Comparison of ENCODE assay signal across 1 cellular context in the genomic region with DNA sequence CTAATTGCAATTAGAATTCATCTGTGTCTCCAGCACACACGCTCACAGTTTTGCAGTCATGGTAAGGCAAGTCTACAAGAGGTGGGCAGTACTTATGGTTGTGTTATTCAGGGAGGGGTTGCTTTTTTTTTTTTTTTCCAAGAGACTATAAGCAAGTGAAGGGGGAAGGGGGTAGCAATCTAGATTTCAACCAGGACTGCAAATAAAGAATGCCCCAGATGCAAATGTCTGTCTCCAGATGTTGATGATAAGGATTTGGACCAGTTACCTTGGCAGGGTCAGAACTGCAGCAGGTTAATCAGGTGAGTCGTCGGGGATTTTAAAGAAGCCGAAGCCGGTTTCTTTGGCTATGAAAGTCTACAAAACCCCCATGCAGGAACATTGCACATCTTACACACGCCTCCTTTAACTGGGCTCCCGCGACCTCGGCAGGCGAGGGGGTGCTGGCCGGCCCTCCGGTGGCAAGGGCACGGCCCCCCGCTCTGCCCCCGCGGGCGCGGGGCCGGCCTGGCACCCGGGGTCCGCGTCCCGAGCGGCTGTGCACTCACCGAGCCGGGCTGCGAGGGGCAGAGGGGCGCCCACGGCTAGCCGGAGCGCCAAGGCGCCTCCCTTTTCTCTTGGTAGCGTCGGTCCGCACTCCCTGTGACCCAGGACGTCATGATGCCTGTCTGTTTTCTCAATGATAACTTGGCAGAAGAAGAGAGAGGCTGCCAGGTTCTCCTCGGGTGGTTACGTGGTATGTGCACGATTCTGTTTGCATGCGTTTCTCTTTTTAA.
TF ChIP-seq lines count a peak whose summit lies in the region.

No MANE protein-coding gene starts in this region.

TF ChIP-seq in PFSK-1, 5 proteins besides CTCF, POLR2A, EP300 and RAD21 (continued from another document):
- TF ChIP-seq, protein P1, sequence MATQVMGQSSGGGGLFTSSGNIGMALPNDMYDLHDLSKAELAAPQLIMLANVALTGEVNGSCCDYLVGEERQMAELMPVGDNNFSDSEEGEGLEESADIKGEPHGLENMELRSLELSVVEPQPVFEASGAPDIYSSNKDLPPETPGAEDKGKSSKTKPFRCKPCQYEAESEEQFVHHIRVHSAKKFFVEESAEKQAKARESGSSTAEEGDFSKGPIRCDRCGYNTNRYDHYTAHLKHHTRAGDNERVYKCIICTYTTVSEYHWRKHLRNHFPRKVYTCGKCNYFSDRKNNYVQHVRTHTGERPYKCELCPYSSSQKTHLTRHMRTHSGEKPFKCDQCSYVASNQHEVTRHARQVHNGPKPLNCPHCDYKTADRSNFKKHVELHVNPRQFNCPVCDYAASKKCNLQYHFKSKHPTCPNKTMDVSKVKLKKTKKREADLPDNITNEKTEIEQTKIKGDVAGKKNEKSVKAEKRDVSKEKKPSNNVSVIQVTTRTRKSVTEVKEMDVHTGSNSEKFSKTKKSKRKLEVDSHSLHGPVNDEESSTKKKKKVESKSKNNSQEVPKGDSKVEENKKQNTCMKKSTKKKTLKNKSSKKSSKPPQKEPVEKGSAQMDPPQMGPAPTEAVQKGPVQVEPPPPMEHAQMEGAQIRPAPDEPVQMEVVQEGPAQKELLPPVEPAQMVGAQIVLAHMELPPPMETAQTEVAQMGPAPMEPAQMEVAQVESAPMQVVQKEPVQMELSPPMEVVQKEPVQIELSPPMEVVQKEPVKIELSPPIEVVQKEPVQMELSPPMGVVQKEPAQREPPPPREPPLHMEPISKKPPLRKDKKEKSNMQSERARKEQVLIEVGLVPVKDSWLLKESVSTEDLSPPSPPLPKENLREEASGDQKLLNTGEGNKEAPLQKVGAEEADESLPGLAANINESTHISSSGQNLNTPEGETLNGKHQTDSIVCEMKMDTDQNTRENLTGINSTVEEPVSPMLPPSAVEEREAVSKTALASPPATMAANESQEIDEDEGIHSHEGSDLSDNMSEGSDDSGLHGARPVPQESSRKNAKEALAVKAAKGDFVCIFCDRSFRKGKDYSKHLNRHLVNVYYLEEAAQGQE (IDR thresholded peaks at IDR 0.05; ENCODE audit: insufficient read depth in 1 of 2, low read depth in 2 of 2, low read length in 2 of 2), result no peak
